In the genomic region with DNA sequence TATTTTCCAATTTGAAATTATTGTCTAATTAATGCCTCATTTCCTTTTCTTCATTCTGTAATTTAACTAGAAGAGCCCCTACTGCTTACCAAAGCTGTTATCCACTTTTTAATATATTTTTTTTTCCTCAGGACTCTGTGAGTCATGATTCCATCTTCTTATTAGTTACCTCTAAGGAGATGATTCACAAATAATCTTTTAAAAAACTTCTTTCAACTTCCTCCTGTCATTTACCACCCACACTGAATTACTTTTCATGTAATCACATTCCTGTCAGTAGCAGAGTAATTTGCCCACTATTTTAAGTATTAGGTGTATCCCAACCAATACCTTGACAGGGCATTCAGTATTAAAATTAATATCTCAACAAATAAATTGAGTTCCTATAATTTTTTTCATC, we compare ENCODE assay signal across 23 cellular contexts.
"Had no signal": no experiment of that assay in that cellular context is flagged by ENCODE, and none has a peak within 500 bp of the region (broad histone marks: within the 10 kb centered on the region; RNA-seq: fewer than 3 reads in every experiment).

No MANE protein-coding gene starts in this region.

- ATAC-seq: activated CD4-positive, alpha-beta T cell treated with anti-CD3 and anti-CD28 coated beads for 36 hours; activated CD8-positive, alpha-beta memory T cell treated with anti-CD3 and anti-CD28 coated beads, Interleukin-2, amount 10 ng/mL, durations not matched to agents 7 days and 5 days; left lobe of liver; natural killer cell treated with Interleukin-12 subunit alpha and Interleukin-12 subunit beta and Interleukin-15 and Interleukin-18, amount 100 ng/mL, for 72 hours; stimulated activated memory B cell treated with anti-CD40 and anti-IgM and Interleukin-4, amounts not matched to agents 10 μg/mL and 1 μg/mL and 100 μg/mL, for 72 hours; WTC11 had no signal

- H3K9me3 Mint-ChIP-seq: stimulated activated memory B cell treated with anti-CD40 and anti-IgM and Interleukin-4, amounts not matched to agents 10 μg/mL and 1 μg/mL and 100 μg/mL, for 72 hours; type B pancreatic cell had no signal

- H3K4me1 ChIP-seq: parathyroid adenoma, spleen, testis had no signal

- H3K4me1 Mint-ChIP-seq: activated CD4-positive, alpha-beta memory T cell treated with anti-CD3 and anti-CD28 coated beads, Interleukin-2, amount 10 ng/mL, durations not matched to agents 7 days and 5 days; activated CD4-positive, alpha-beta T cell treated with anti-CD3 and anti-CD28 coated beads for 36 hours; activated CD8-positive, alpha-beta memory T cell treated with anti-CD3 and anti-CD28 coated beads, Interleukin-2, amount 10 ng/mL, durations not matched to agents 7 days and 5 days; stimulated activated memory B cell treated with anti-CD40 and anti-IgM and Interleukin-4, amounts not matched to agents 10 μg/mL and 1 μg/mL and 100 μg/mL, for 72 hours; WTC11 had no signal

- H3K27me3 Mint-ChIP-seq: activated CD4-positive, alpha-beta memory T cell treated with anti-CD3 and anti-CD28 coated beads, Interleukin-2, amount 10 ng/mL, durations not matched to agents 7 days and 5 days; activated CD4-positive, alpha-beta T cell treated with anti-CD3 and anti-CD28 coated beads for 36 hours; activated CD8-positive, alpha-beta memory T cell treated with anti-CD3 and anti-CD28 coated beads, Interleukin-2, amount 10 ng/mL, durations not matched to agents 7 days and 5 days; natural killer cell treated with Interleukin-12 subunit alpha and Interleukin-12 subunit beta and Interleukin-15 and Interleukin-18, amount 100 ng/mL, for 72 hours; stimulated activated memory B cell treated with anti-CD40 and anti-IgM and Interleukin-4, amounts not matched to agents 10 μg/mL and 1 μg/mL and 100 μg/mL, for 72 hours; type B pancreatic cell had no signal

- H3K4me3 Mint-ChIP-seq: activated CD4-positive, alpha-beta memory T cell treated with anti-CD3 and anti-CD28 coated beads, Interleukin-2, amount 10 ng/mL, durations not matched to agents 7 days and 5 days; activated CD4-positive, alpha-beta T cell treated with anti-CD3 and anti-CD28 coated beads for 36 hours; activated CD8-positive, alpha-beta memory T cell treated with anti-CD3 and anti-CD28 coated beads, Interleukin-2, amount 10 ng/mL, durations not matched to agents 7 days and 5 days; mesothelial cell of epicardium; natural killer cell treated with Interleukin-12 subunit alpha and Interleukin-12 subunit beta and Interleukin-15 and Interleukin-18, amount 100 ng/mL, for 72 hours; stimulated activated memory B cell treated with anti-CD40 and anti-IgM and Interleukin-4, amounts not matched to agents 10 μg/mL and 1 μg/mL and 100 μg/mL, for 72 hours; T-helper 2 cell treated with Interferon-gamma antibody and Interleukin-4, amounts not matched to agents 5 μg/mL and 100 μg/mL, for 36 hours; type B pancreatic cell; WTC11 had no signal

- H3K27ac ChIP-seq: neutrophil, parathyroid adenoma, spleen, testis had no signal

- H3K27ac Mint-ChIP-seq: activated CD4-positive, alpha-beta memory T cell treated with anti-CD3 and anti-CD28 coated beads, Interleukin-2, amount 10 ng/mL, durations not matched to agents 7 days and 5 days; activated CD4-positive, alpha-beta T cell treated with anti-CD3 and anti-CD28 coated beads for 36 hours; activated CD8-positive, alpha-beta memory T cell treated with anti-CD3 and anti-CD28 coated beads, Interleukin-2, amount 10 ng/mL, durations not matched to agents 7 days and 5 days; mesothelial cell of epicardium; natural killer cell treated with Interleukin-12 subunit alpha and Interleukin-12 subunit beta and Interleukin-15 and Interleukin-18, amount 100 ng/mL, for 72 hours; stimulated activated memory B cell treated with anti-CD40 and anti-IgM and Interleukin-4, amounts not matched to agents 10 μg/mL and 1 μg/mL and 100 μg/mL, for 72 hours; T-helper 2 cell treated with Interferon-gamma antibody and Interleukin-4, amounts not matched to agents 5 μg/mL and 100 μg/mL, for 36 hours; type B pancreatic cell; WTC11 had no signal

- H3K36me3 Mint-ChIP-seq: activated CD8-positive, alpha-beta memory T cell treated with anti-CD3 and anti-CD28 coated beads, Interleukin-2, amount 10 ng/mL, durations not matched to agents 7 days and 5 days; stimulated activated memory B cell treated with anti-CD40 and anti-IgM and Interleukin-4, amounts not matched to agents 10 μg/mL and 1 μg/mL and 100 μg/mL, for 72 hours; type B pancreatic cell; WTC11 had no signal

- H3K27me3 ChIP-seq: neutrophil, spleen, testis had no signal

- DNase-seq: activated CD4-positive, alpha-beta memory T cell treated with anti-CD3 and anti-CD28 coated beads, Interleukin-2, amount 10 ng/mL, durations not matched to agents 7 days and 5 days; activated CD4-positive, alpha-beta T cell treated with anti-CD3 and anti-CD28 coated beads for 36 hours; activated CD8-positive, alpha-beta memory T cell treated with anti-CD3 and anti-CD28 coated beads, Interleukin-2, amount 10 ng/mL, durations not matched to agents 7 days and 5 days; activated naive CD4-positive, alpha-beta T cell treated with Interleukin-2 at 50 U/mL for 16 hours; aorta; dermis blood vessel endothelial cell; effector memory CD4-positive, alpha-beta T cell; foreskin melanocyte; glutamatergic neuron; hippocampal formation; islet precursor cell; spleen; stimulated activated CD4-positive, alpha-beta T cell treated with anti-CD3 and anti-CD28 coated beads, Interleukin-4, amount 100 ng/mL, for 4 hours; testis had no signal
